In genomic region chr3:126507886-126508285, GRCh38 we compare ENCODE assay signal across 34 cellular contexts. TPM values are rescaled to one million over a fixed set of nuclear protein-coding genes. Genes with fewer than 3 reads are reported as not detected.
"Had no signal": no experiment of that assay in that cellular context is flagged by ENCODE, and none has a peak within 500 bp of the region (broad histone marks: within the 10 kb centered on the region; RNA-seq: fewer than 3 reads in every experiment).

No MANE protein-coding gene starts in this region.

- H3K9me3 Mint-ChIP-seq: activated CD4-positive, alpha-beta T cell treated with anti-CD3 and anti-CD28 coated beads, Interleukin-2, amount 10 ng/mL, durations not matched to agents 24 days and 14 days; activated naive CD4-positive, alpha-beta T cell treated with anti-CD3 and anti-CD28 coated beads, Interleukin-2, amount 50 U/mL, for 24 hours; activated naive CD8-positive, alpha-beta T cell treated with anti-CD3 and anti-CD28 coated beads, Interleukin-2, amount 10 ng/mL, durations not matched to agents 7 days and 5 days; activated T-cell treated with anti-CD3 and anti-CD28 coated beads, Interleukin-2, amount 50 U/mL, for 24 hours; activated T-helper 2 cell treated with anti-CD3 and anti-CD28 coated beads, Interferon-gamma antibody, Interleukin-2, Interleukin-4, amounts not matched to agents 10 μg/mL and 5 μg/mL and 100 μg/mL, durations not matched to agents 14 hours and 24 hours and 36 hours; T-helper 1 cell treated with Interleukin-12 subunit alpha and Interleukin-12 subunit beta and Interleukin-4 antibody, amounts not matched to agents 30 μg/mL and 1 μg/mL, for 36 hours; T-helper 2 cell treated with Interferon-gamma antibody and Interleukin-4, amounts not matched to agents 5 μg/mL and 100 μg/mL, for 36 hours had no signal

- H3K4me2 ChIP-seq: SK-N-SH had no signal

- H3K27ac ChIP-seq: body of pancreas, breast epithelium had no signal

- ATAC-seq: activated CD8-positive, alpha-beta T cell treated with anti-CD3 and anti-CD28 coated beads, Interleukin-2, amount 10 ng/mL, durations not matched to agents 7 days and 5 days; body of pancreas; K562 had no signal

- H3K36me3 ChIP-seq: breast epithelium, SJSA1 had no signal

- H3K27ac Mint-ChIP-seq: activated CD4-positive, alpha-beta T cell treated with anti-CD3 and anti-CD28 coated beads, Interleukin-2, amount 10 ng/mL, durations not matched to agents 24 days and 14 days; activated CD8-positive, alpha-beta T cell treated with anti-CD3 and anti-CD28 coated beads, Interleukin-2, amount 10 ng/mL, durations not matched to agents 7 days and 5 days; activated naive CD4-positive, alpha-beta T cell treated with anti-CD3 and anti-CD28 coated beads, Interleukin-2, amount 50 U/mL, for 24 hours; activated naive CD8-positive, alpha-beta T cell treated with anti-CD3 and anti-CD28 coated beads, Interleukin-2, amount 10 ng/mL, durations not matched to agents 7 days and 5 days; activated T-cell treated with anti-CD3 and anti-CD28 coated beads, Interleukin-2, amount 50 U/mL, for 24 hours; activated T-helper 2 cell treated with anti-CD3 and anti-CD28 coated beads, Interferon-gamma antibody, Interleukin-2, Interleukin-4, amounts not matched to agents 10 μg/mL and 5 μg/mL and 100 μg/mL, durations not matched to agents 14 hours and 24 hours and 36 hours; T-helper 1 cell treated with Interleukin-12 subunit alpha and Interleukin-12 subunit beta and Interleukin-4 antibody, amounts not matched to agents 30 μg/mL and 1 μg/mL, for 36 hours; T-helper 2 cell treated with Interferon-gamma antibody and Interleukin-4, amounts not matched to agents 5 μg/mL and 100 μg/mL, for 36 hours had no signal

- H3K36me3 Mint-ChIP-seq: activated naive CD4-positive, alpha-beta T cell treated with anti-CD3 and anti-CD28 coated beads, Interleukin-2, amount 50 U/mL, for 24 hours; activated naive CD8-positive, alpha-beta T cell treated with anti-CD3 and anti-CD28 coated beads, Interleukin-2, amount 10 ng/mL, durations not matched to agents 7 days and 5 days had no signal

- H3K9me3 ChIP-seq: body of pancreas, breast epithelium, SJSA1, SK-N-SH had no signal

- H3K4me1 Mint-ChIP-seq: activated CD4-positive, alpha-beta T cell treated with anti-CD3 and anti-CD28 coated beads, Interleukin-2, amount 10 ng/mL, durations not matched to agents 24 days and 14 days; activated naive CD4-positive, alpha-beta T cell treated with anti-CD3 and anti-CD28 coated beads, Interleukin-2, amount 50 U/mL, for 24 hours; activated naive CD8-positive, alpha-beta T cell treated with anti-CD3 and anti-CD28 coated beads, Interleukin-2, amount 10 ng/mL, durations not matched to agents 7 days and 5 days had no signal

- H3K27me3 ChIP-seq: body of pancreas, SJSA1 had no signal

- H3K27me3 Mint-ChIP-seq: activated CD4-positive, alpha-beta T cell treated with anti-CD3 and anti-CD28 coated beads, Interleukin-2, amount 10 ng/mL, durations not matched to agents 24 days and 14 days had no signal

- H3K4me3 ChIP-seq: body of pancreas, breast epithelium, K562, SJSA1 had no signal

- H3K4me1 ChIP-seq: body of pancreas, breast epithelium had no signal

- H3K9ac ChIP-seq: SK-N-SH had no signal

- DNase-seq: activated CD4-positive, alpha-beta T cell treated with anti-CD3 and anti-CD28 coated beads, Interleukin-2, amount 10 ng/mL, durations not matched to agents 24 days and 14 days; activated CD4-positive, alpha-beta T cell treated with anti-CD3 and anti-CD28 coated beads, Interleukin-2, amount 50 U/mL, for 48 hours; activated CD8-positive, alpha-beta T cell treated with anti-CD3 and anti-CD28 coated beads, Interleukin-2, amount 10 ng/mL, durations not matched to agents 7 days and 5 days; activated gamma-delta T cell; activated naive CD4-positive, alpha-beta T cell treated with Interleukin-2 at 50 U/mL for 16 hours; activated naive CD8-positive, alpha-beta T cell treated with anti-CD3 and anti-CD28 coated beads, Interleukin-2, amount 10 ng/mL, durations not matched to agents 7 days and 5 days; activated T-cell treated with anti-CD3 and anti-CD28 coated beads, Interleukin-2, amount 50 U/mL, for 24 hours; amygdala; body of pancreas; caudate nucleus; NCI-H1092 treated with DMSO at 0.1 percent for 48 hours; NCI-H1417; NCI-H146; NCI-H187; NCI-H2029 treated with DMSO at 0.1 percent for 48 hours; NCI-H2107; NCI-H2171; NCI-H510A; NCI-H526; NCI-H748 treated with DMSO at 0.1 percent for 48 hours; NK-92 treated with Interleukin-12 subunit alpha and Interleukin-12 subunit beta, amount 100 ng/mL, for 24 hours; SHP77 treated with DMSO at 0.1 percent for 48 hours; SK-N-SH had no signal

- H3K4me3 Mint-ChIP-seq: activated CD4-positive, alpha-beta T cell treated with anti-CD3 and anti-CD28 coated beads, Interleukin-2, amount 10 ng/mL, durations not matched to agents 24 days and 14 days; activated CD8-positive, alpha-beta T cell treated with anti-CD3 and anti-CD28 coated beads, Interleukin-2, amount 10 ng/mL, durations not matched to agents 7 days and 5 days; activated naive CD4-positive, alpha-beta T cell treated with anti-CD3 and anti-CD28 coated beads, Interleukin-2, amount 50 U/mL, for 24 hours; activated naive CD8-positive, alpha-beta T cell treated with anti-CD3 and anti-CD28 coated beads, Interleukin-2, amount 10 ng/mL, durations not matched to agents 7 days and 5 days; activated T-cell treated with anti-CD3 and anti-CD28 coated beads, Interleukin-2, amount 50 U/mL, for 24 hours; T-helper 1 cell treated with Interleukin-12 subunit alpha and Interleukin-12 subunit beta and Interleukin-4 antibody, amounts not matched to agents 30 μg/mL and 1 μg/mL, for 36 hours; T-helper 2 cell treated with Interferon-gamma antibody and Interleukin-4, amounts not matched to agents 5 μg/mL and 100 μg/mL, for 36 hours had no signal

RNA-seq across cellular contexts. Expression of gene UROC1, which starts 9.7 kb away (rescaled TPM):
- total RNA-seq: activated CD4-positive, alpha-beta T cell treated with anti-CD3 and anti-CD28 coated beads, Interleukin-2, amount 10 ng/mL, durations not matched to agents 24 days and 14 days; activated naive CD8-positive, alpha-beta T cell treated with anti-CD3 and anti-CD28 coated beads, Interleukin-2, amount 10 ng/mL, durations not matched to agents 7 days and 5 days; activated T-helper 2 cell treated with anti-CD3 and anti-CD28 coated beads, Interferon-gamma antibody, Interleukin-2, Interleukin-4, amounts not matched to agents 10 μg/mL and 5 μg/mL and 100 μg/mL, durations not matched to agents 14 hours and 24 hours and 36 hours; astrocyte; body of pancreas; breast epithelium; K562; SJSA1 had no signal
- polyA plus RNA-seq: adipose tissue, K562, SK-N-SH had no signal

RNA-seq across cellular contexts. Expression of gene CHST13, which starts 16.1 kb away (rescaled TPM):
- total RNA-seq: activated CD4-positive, alpha-beta T cell treated with anti-CD3 and anti-CD28 coated beads, Interleukin-2, amount 10 ng/mL, durations not matched to agents 24 days and 14 days; activated CD8-positive, alpha-beta T cell treated with anti-CD3 and anti-CD28 coated beads, Interleukin-2, amount 10 ng/mL, durations not matched to agents 7 days and 5 days; activated T-helper 2 cell treated with anti-CD3 and anti-CD28 coated beads, Interferon-gamma antibody, Interleukin-2, Interleukin-4, amounts not matched to agents 10 μg/mL and 5 μg/mL and 100 μg/mL, durations not matched to agents 14 hours and 24 hours and 36 hours; astrocyte; K562; M059J; OCI-LY7; SJSA1 had no signal
- polyA plus RNA-seq: K562 had no signal

RNA-seq across cellular contexts. Expression of gene C3orf22, which starts 50.8 kb away (rescaled TPM):
- total RNA-seq: activated CD4-positive, alpha-beta T cell treated with anti-CD3 and anti-CD28 coated beads, Interleukin-2, amount 10 ng/mL, durations not matched to agents 24 days and 14 days; activated CD8-positive, alpha-beta T cell treated with anti-CD3 and anti-CD28 coated beads, Interleukin-2, amount 10 ng/mL, durations not matched to agents 7 days and 5 days; activated naive CD8-positive, alpha-beta T cell treated with anti-CD3 and anti-CD28 coated beads, Interleukin-2, amount 10 ng/mL, durations not matched to agents 7 days and 5 days; activated T-helper 2 cell treated with anti-CD3 and anti-CD28 coated beads, Interferon-gamma antibody, Interleukin-2, Interleukin-4, amounts not matched to agents 10 μg/mL and 5 μg/mL and 100 μg/mL, durations not matched to agents 14 hours and 24 hours and 36 hours; astrocyte; body of pancreas; breast epithelium; K562; M059J; OCI-LY7; SJSA1 had no signal
- polyA plus RNA-seq: adipose tissue, K562, SK-N-SH had no signal
